Comparison of ENCODE assay signal across 1 cellular context in genomic region chr14:68671899-68672298, GRCh38.
TF ChIP-seq lines count a peak whose summit lies in the region.

No MANE protein-coding gene starts in this region.

TF ChIP-seq in endothelial cell of umbilical vein, 7 proteins besides CTCF, POLR2A, EP300 and RAD21:
- TF ChIP-seq JUN (IDR thresholded peaks at IDR 0.05; ENCODE audit: borderline replicate concordance, insufficient read depth, insufficient read length, low read depth) (no peak), FOS (IDR thresholded peaks at IDR 0.05; ENCODE audit: borderline replicate concordance, insufficient read depth, low read length) (no peak), EZH2 (IDR thresholded peaks at IDR 0.05; ENCODE audit: borderline replicate concordance, low read depth, low read length, severe bottlenecking) (no peak), GATA2 (IDR thresholded peaks at IDR 0.05; ENCODE audit: insufficient read depth, insufficient read length, low read depth, low read length) (no peak), MAX (IDR thresholded peaks at IDR 0.05; ENCODE audit: insufficient read depth, insufficient read length) (no peak), POLR2AphosphoS5 (IDR thresholded peaks at IDR 0.05; ENCODE audit: insufficient read depth, low read depth, low read length) (no peak), MYC (IDR thresholded peaks at IDR 0.05; ENCODE audit: low read depth, low read length) (no peak)
